Comparison of ENCODE assay signal across 1 cellular context in the genomic region with DNA sequence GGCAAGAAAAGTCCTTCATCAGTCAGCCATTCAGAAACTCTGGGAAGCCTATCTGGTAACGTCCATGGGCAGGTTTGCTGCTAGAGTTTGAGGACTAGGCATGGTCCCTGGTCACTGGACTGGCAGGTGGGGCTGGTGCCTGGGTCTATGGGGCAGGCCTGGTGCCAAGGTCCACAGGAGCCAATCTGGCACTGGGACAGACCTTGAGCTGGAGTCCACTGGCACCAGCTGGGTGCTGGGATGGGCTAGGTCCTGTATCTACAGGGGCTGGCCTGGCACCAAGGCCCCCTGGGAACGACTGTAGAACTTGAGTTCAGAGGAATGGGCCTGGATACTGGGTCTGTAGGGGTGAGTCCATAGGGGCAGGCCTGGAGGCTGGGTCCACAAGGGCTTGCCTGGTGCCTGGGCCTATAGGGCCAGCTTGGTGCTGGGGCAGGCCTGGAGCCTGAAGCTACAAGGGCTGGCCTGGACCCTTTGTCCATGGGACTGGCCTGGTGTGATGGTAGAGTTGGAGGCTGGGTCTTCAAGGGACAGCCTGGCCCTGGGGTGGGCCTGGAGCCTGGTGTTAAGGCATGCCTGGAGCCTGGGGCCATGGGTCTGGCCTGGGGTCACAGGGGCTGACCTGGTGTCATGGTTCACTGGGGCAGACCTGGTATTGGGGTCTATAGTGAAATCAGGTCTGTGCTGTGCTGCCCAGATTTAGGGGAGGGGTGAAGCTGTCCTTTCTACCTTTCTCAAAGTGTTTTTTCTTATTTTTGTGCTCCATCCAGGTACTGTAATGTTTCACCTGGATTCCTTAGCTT.
TF ChIP-seq lines count a peak whose summit lies in the region.

No MANE protein-coding gene starts in this region.

TF ChIP-seq in HepG2, 621 proteins besides CTCF, POLR2A, EP300 and RAD21 (continued from another document):
- TF ChIP-seq ZBTB40 (IDR thresholded peaks at IDR 0.05) (no peak), ZBTB40 (CRISPR knock-in tag; IDR thresholded peaks at IDR 0.05) (no peak; the same call in 1 of the 2 replicates), ZNF749 (CRISPR knock-in tag; IDR thresholded peaks at IDR 0.05; ENCODE audit: borderline replicate concordance) (no peak), IRF1 (CRISPR knock-in tag; IDR thresholded peaks at IDR 0.05; ENCODE audit: low read depth) (no peak), NFYC (CRISPR knock-in tag; IDR thresholded peaks at IDR 0.05) (no peak), GABPA (IDR thresholded peaks at IDR 0.05; ENCODE audit: low read depth, low read length) (no peak), GABPA (CRISPR knock-in tag; IDR thresholded peaks at IDR 0.05; ENCODE audit: low read depth) (no peak), SRSF9 (IDR thresholded peaks at IDR 0.05; ENCODE audit: borderline replicate concordance, insufficient read depth, low read depth, low read length, poor library complexity, severe bottlenecking) (no peak)
- TF ChIP-seq, protein P1, sequence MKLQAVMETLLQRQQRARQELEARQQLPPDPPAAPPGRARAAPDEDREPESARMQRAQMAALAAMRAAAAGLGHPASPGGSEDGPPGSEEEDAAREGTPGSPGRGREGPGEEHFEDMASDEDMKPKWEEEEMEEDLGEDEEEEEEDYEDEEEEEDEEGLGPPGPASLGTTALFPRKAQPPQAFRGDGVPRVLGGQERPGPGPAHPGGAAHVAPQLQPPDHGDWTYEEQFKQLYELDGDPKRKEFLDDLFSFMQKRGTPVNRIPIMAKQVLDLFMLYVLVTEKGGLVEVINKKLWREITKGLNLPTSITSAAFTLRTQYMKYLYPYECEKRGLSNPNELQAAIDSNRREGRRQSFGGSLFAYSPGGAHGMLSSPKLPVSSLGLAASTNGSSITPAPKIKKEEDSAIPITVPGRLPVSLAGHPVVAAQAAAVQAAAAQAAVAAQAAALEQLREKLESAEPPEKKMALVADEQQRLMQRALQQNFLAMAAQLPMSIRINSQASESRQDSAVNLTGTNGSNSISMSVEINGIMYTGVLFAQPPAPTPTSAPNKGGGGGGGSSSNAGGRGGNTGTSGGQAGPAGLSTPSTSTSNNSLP (IDR thresholded peaks at IDR 0.05; ENCODE audit: low read depth, low read length) = no peak
TF ChIP-seq in HepG2: peak in this region for 26.
